Comparison of ENCODE assay signal across 19 cellular contexts in genomic region chr3:171758109-171758508, GRCh38. TPM values are rescaled to one million over a fixed set of nuclear protein-coding genes. Genes with fewer than 3 reads are reported as not detected.
"Had no signal": no experiment of that assay in that cellular context is flagged by ENCODE, and none has a peak within 500 bp of the region (broad histone marks: within the 10 kb centered on the region; RNA-seq: fewer than 3 reads in every experiment).

No MANE protein-coding gene starts in this region.

- DNase-seq: activated CD4-positive, alpha-beta T cell treated with anti-CD3 and anti-CD28 coated beads for 1 hour; activated CD4-positive, alpha-beta T cell treated with anti-CD3 and anti-CD28 coated beads, Interleukin-2, amount 50 U/mL, for 1 hour; activated CD8-positive, alpha-beta T cell treated with anti-CD3 and anti-CD28 coated beads for 36 hours; activated gamma-delta T cell treated with Interleukin-2 at 50 U/mL for 16 hours; activated T-cell treated with anti-CD3 and anti-CD28 coated beads, Interleukin-2, amount 50 U/mL, for 4 hours; dermis blood vessel endothelial cell; effector CD4-positive, alpha-beta T cell; islet precursor cell; left colon; midbrain; naive thymus-derived CD4-positive, alpha-beta T cell; right cardiac atrium; spleen; stimulated activated naive CD4-positive, alpha-beta T cell treated with Interleukin-2 at 50 U/mL for 16 hours; T-helper 2 cell; testis; trophoblast cell had no signal

- H3K9me3 ChIP-seq: gastroesophageal sphincter, spleen, testis had no signal

- H3K4me1 ChIP-seq: gastroesophageal sphincter had no signal

- H3K4me2 ChIP-seq: hepatocyte had no signal

- H3K4me3 ChIP-seq: gastroesophageal sphincter, hepatocyte, spleen, testis had no signal

- H2AFZ ChIP-seq: hepatocyte had no signal

- H3K27me3 ChIP-seq: gastroesophageal sphincter, hepatocyte, spleen, testis had no signal

- H3K36me3 ChIP-seq: gastroesophageal sphincter, spleen had no signal

- H3K27ac ChIP-seq: gastroesophageal sphincter, hepatocyte, spleen, testis had no signal

RNA-seq across cellular contexts. Expression of gene PLD1, which starts 52.2 kb away (rescaled TPM):
- polyA plus RNA-seq: naive thymus-derived CD4-positive, alpha-beta T cell had no signal
